9 cellular contexts compared by ENCODE assay signal in genomic region chr1:149915429-149916192, GRCh38. TPM values are rescaled to one million over a fixed set of nuclear protein-coding genes. Genes with fewer than 3 reads are reported as not detected.
DNase-seq lines count a peak whose midpoint lies in the region; ATAC-seq and TF ChIP-seq lines count a peak whose summit lies in the region.
"Had no signal": no experiment of that assay in that cellular context is flagged by ENCODE, and none has a peak within 500 bp of the region (broad histone marks: within the 10 kb centered on the region; RNA-seq: fewer than 3 reads in every experiment).

No MANE protein-coding gene starts in this region.

- WGBS in neuronal stem cell (ENCODE audit: extremely low coverage in 2 of 2, insufficient read length in 2 of 2, insufficient replicate concordance in 1 of 2), 2 donors: no CpG with 5 or more reads among the region's 11 CpGs
- 78 to 83% (median 79%) methylated on average over 11 of the region's 11 CpGs for WGBS in psoas muscle, 3 donors

- no peak overlapping the region for H3K4ac ChIP-seq in neuronal stem cell (ENCODE audit: low read length)

- DNase-seq in Caki2 (ENCODE audit: low read depth) (peak; percentile 54), NB4 (ENCODE audit: low read depth) (peak; percentile 28), chondrocyte (ENCODE audit: low spot score) (no peak), neuronal stem cell (ENCODE audit: low spot score) (no peak), psoas muscle (no peak)
- DNase-seq: NCI-H345, posterior cingulate gyrus had no signal

- peak overlapping the region; percentile 28 for H3K27ac Mint-ChIP-seq in chondrocyte (ENCODE audit: unreplicated experiment)

- H3K4me2 ChIP-seq in neuronal stem cell (ENCODE audit: insufficient read depth, low read length, poor library complexity, severe bottlenecking): peak overlapping the region; percentile 28

- in situ Hi-C loops in Caki2 (cut with HindIII; ENCODE audit: low pct_unique_long_range_greater_than_20kb, low sequenced_read_pairs): no loop called here

- peaks cover 2% of the 10 kb centered on the region for H3K79me1 ChIP-seq in neuronal stem cell (ENCODE audit: low read depth, low read length)

- intact Hi-C loops in psoas muscle (cut with DNase I): no loop called here

- no peak for TF ChIP-seq POLR2A in NB4 (IDR thresholded peaks at IDR 0.05; ENCODE audit: extremely low read depth, insufficient read length)

- TF ChIP-seq CTCF in NB4 (IDR thresholded peaks at IDR 0.05; ENCODE audit: low read depth, low read length) (no peak), chondrocyte (IDR thresholded peaks at IDR 0.05) (no peak), psoas muscle (IDR thresholded peaks at IDR 0.05) (no peak)

- H3K36me3 Mint-ChIP-seq in chondrocyte (ENCODE audit: low read depth): peaks cover 17% of the 10 kb centered on the region

- H3K9ac ChIP-seq in neuronal stem cell (ENCODE audit: low read depth, low read length, poor library complexity): no peak overlapping the region

- H3K4me1 ChIP-seq in neuronal stem cell (ENCODE audit: control insufficient read depth in 2 of 2, insufficient read depth in 1 of 2, low read depth in 1 of 2, low read length in 2 of 2) (peaks cover 18 to 20% of the 10 kb centered on the region in 2 donors), psoas muscle (no peaks in the 10 kb centered on the region)

- H3K4me3 Mint-ChIP-seq in chondrocyte (ENCODE audit: unreplicated experiment): peak overlapping the region; percentile 81

- no peak overlapping the region for H2BK15ac ChIP-seq in neuronal stem cell (ENCODE audit: low read length)

- peaks cover 25% of the 10 kb centered on the region for H3K4me1 Mint-ChIP-seq in chondrocyte (ENCODE audit: low read depth)

- ATAC-seq in psoas muscle (no peak), GM18517 (IDR thresholded peaks at IDR 0.05; ENCODE audit: unreplicated experiment) (no peak), HG02981 (IDR thresholded peaks at IDR 0.05; ENCODE audit: unreplicated experiment) (no peak)

- H3K27me3 Mint-ChIP-seq in chondrocyte (ENCODE audit: low read depth): no peaks in the 10 kb centered on the region

- H2AFZ ChIP-seq in neuronal stem cell (ENCODE audit: low read length): peak overlapping the region; percentile 9

- no peak overlapping the region for H2BK12ac ChIP-seq in neuronal stem cell (ENCODE audit: low read length)

- H3K36me3 ChIP-seq in neuronal stem cell (replicated peaks in 1 of 2; ENCODE audit: control insufficient read depth in 2 of 2, insufficient read depth in 2 of 2, low read length in 2 of 2) (peaks cover 9 to 36% of the 10 kb centered on the region in 2 donors), psoas muscle (ENCODE audit: insufficient read depth in 1 of 2, low read depth in 1 of 2) (no peaks in the 10 kb centered on the region)

- H2AK5ac ChIP-seq in neuronal stem cell (ENCODE audit: low read depth, low read length): no peak overlapping the region

- H3K18ac ChIP-seq in neuronal stem cell (ENCODE audit: low read length): no peak overlapping the region

- no peak overlapping the region for H4K91ac ChIP-seq in neuronal stem cell (ENCODE audit: low read depth, low read length, poor library complexity)

- H3K4me3 ChIP-seq in NB4 (ENCODE audit: low read depth, low read length): no peak overlapping the region
- peak overlapping the region; percentile 48 to 64 for H3K4me3 ChIP-seq in neuronal stem cell (ENCODE audit: low read length in 2 of 2)
- H3K4me3 ChIP-seq in psoas muscle: no peak overlapping the region

- H3K9me3 Mint-ChIP-seq in chondrocyte (ENCODE audit: low read depth): no peaks in the 10 kb centered on the region

- H3K23ac ChIP-seq in neuronal stem cell (ENCODE audit: low read depth, low read length, poor library complexity): no peak overlapping the region

- H4K8ac ChIP-seq in neuronal stem cell (ENCODE audit: low read depth, low read length): no peak overlapping the region

- no peak overlapping the region for H2BK120ac ChIP-seq in neuronal stem cell (ENCODE audit: low read depth, low read length)

- no peak overlapping the region for H2BK5ac ChIP-seq in neuronal stem cell (ENCODE audit: low read length)

- no peak overlapping the region for H3K14ac ChIP-seq in neuronal stem cell (ENCODE audit: low read length)

- peak overlapping the region; percentile 54 for H3K27ac ChIP-seq in neuronal stem cell (replicated peaks; ENCODE audit: low read length)
- no peak overlapping the region for H3K27ac ChIP-seq in psoas muscle

- H3K27me3 ChIP-seq in neuronal stem cell (ENCODE audit: control insufficient read depth in 3 of 3, insufficient read depth in 3 of 3, low read depth in 1 of 3, low read length in 3 of 3) (no peaks in the 10 kb centered on the region), psoas muscle (ENCODE audit: insufficient read depth in 3 of 3, low read length in 2 of 3) (peaks cover 0 to 7% (median 0%) of the 10 kb centered on the region in 3 donors)

- H3K9me3 ChIP-seq in neuronal stem cell (replicated peaks in 1 of 2; ENCODE audit: control insufficient read depth in 2 of 2, insufficient read depth in 1 of 2, low read depth in 1 of 2, low read length in 2 of 2): no peaks in the 10 kb centered on the region
- H3K9me3 ChIP-seq in psoas muscle: no peaks in the 10 kb centered on the region

RNA-seq across cellular contexts. Expression of gene SV2A, which starts 2.0 kb away (rescaled TPM):
- total RNA-seq in Caki2 (2014; rRNA removed; shearing (Covaris generic); ENCODE audit: low replicate concordance): 0.09 TPM in 1 of 2 replicates, not detected in the other
- total RNA-seq in chondrocyte: 15.3 to 17.2 TPM (median 16.0 TPM) in 3 replicates
- polyA plus RNA-seq in neuronal stem cell (2013, experiment 1 of 2): 34.2 TPM
- 35.2 TPM for polyA plus RNA-seq in neuronal stem cell (2013, experiment 2 of 2)
- under 1 TPM; 0.13 to 0.48 (median 0.25) TPM for total RNA-seq in psoas muscle
- polyA plus RNA-seq in psoas muscle: under 1 TPM; 0.14 to 0.19 (median 0.14) TPM

RNA-seq across cellular contexts. Expression of gene SF3B4, which starts 12.0 kb away (rescaled TPM):
- 28.3 and 30.6 TPM in 2 replicates for total RNA-seq in Caki2 (2014; rRNA removed; shearing (Covaris generic); ENCODE audit: low replicate concordance)
- 54.7 to 63.9 TPM (median 58.2 TPM) in 3 replicates for total RNA-seq in chondrocyte
- 62.5 TPM for polyA plus RNA-seq in neuronal stem cell (2013, experiment 1 of 2)
- polyA plus RNA-seq in neuronal stem cell (2013, experiment 2 of 2): 63.2 TPM
- total RNA-seq in psoas muscle: 10 to 100 TPM; 13.0 to 26.9 (median 21.9) TPM
- 10 to 100 TPM; 13.9 to 28.9 (median 16.7) TPM for polyA plus RNA-seq in psoas muscle

RNA-seq across cellular contexts. Expression of gene BOLA1, which starts 16.2 kb away (rescaled TPM):
- total RNA-seq in Caki2 (2014; rRNA removed; shearing (Covaris generic); ENCODE audit: low replicate concordance): 33.7 and 67.6 TPM in 2 replicates
- 9.4 to 11.5 TPM (median 10.5 TPM) in 3 replicates for total RNA-seq in chondrocyte
- 9.8 TPM for polyA plus RNA-seq in neuronal stem cell (2013, experiment 1 of 2)
- polyA plus RNA-seq in neuronal stem cell (2013, experiment 2 of 2): 9.9 TPM
- 10 to 100 TPM; 13.9 to 18.1 (median 15.8) TPM for total RNA-seq in psoas muscle
- polyA plus RNA-seq in psoas muscle: 10 to 100 TPM; 24.0 to 45.3 (median 32.1) TPM

RNA-seq across cellular contexts. Expression of gene MTMR11, which starts 21.1 kb away (rescaled TPM):
- 12.9 and 13.8 TPM in 2 replicates for total RNA-seq in Caki2 (2014; rRNA removed; shearing (Covaris generic); ENCODE audit: low replicate concordance)
- total RNA-seq in chondrocyte: 15.4 to 22.3 TPM (median 17.6 TPM) in 3 replicates
- 2.4 TPM for polyA plus RNA-seq in neuronal stem cell (2013, experiment 1 of 2)
- 1.9 TPM for polyA plus RNA-seq in neuronal stem cell (2013, experiment 2 of 2)
- 1 to 10 TPM; 1.0 to 3.0 (median 1.8) TPM for total RNA-seq in psoas muscle
- polyA plus RNA-seq in psoas muscle: 1 to 10 TPM in 1 of 3 donors, under 1 TPM in 2; 0.78 to 1.7 (median 0.80) TPM

Comparison
In these comparisons a context has a peak if more than half of its experiments do, and no peak if none do; other contexts are left out.
1. DNase-seq: peak in Caki2 (single experiment) and NB4 (single experiment); none in chondrocyte (single experiment), neuronal stem cell (single experiment) and psoas muscle (0 of 2).
2. H3K4me3 ChIP-seq: peak in neuronal stem cell (2 of 2); none in NB4 (single experiment) and psoas muscle (single experiment).
3. RNA of gene SV2A, which starts 2.0 kb away (total RNA-seq): 15.3 to 17.2 TPM in chondrocyte; 0.13 to 0.48 TPM in psoas muscle and 0.09 TPM in Caki2; every median in the first group is over 10 times any median in the second.